8 cellular contexts compared by ENCODE assay signal in genomic region chr3:140941090-140941433, GRCh38. TPM values are rescaled to one million over a fixed set of nuclear protein-coding genes. Genes with fewer than 3 reads are reported as not detected.
DNase-seq lines count a peak whose midpoint lies in the region; ATAC-seq and TF ChIP-seq lines count a peak whose summit lies in the region.

No MANE protein-coding gene starts in this region.

- H3K4me1 ChIP-seq in heart right ventricle (peaks cover 5 to 39% (median 28%) of the 10 kb centered on the region in 9 donors), mammary epithelial cell (ENCODE audit: insufficient read depth, low read length) (peaks cover 6% of the 10 kb centered on the region), mononuclear cell (ENCODE audit: insufficient read depth, low read length) (peaks cover 18% of the 10 kb centered on the region), vagina (peaks cover 33% of the 10 kb centered on the region)

- 45 to 52% methylated on average over 5 of the region's 5 CpGs for WGBS in heart right ventricle, 2 donors
- WGBS in mammary epithelial cell (ENCODE audit: low coverage, missing lambda C conversion rate): 40% methylated on average over 5 of the region's 5 CpGs

- peak overlapping the region; percentile 88 for H2AFZ ChIP-seq in mammary epithelial cell (ENCODE audit: low read depth, low read length)

- CTCF ChIA-PET in mammary epithelial cell (lab: Charles Lee; ENCODE audit: low non-redundant PET): no interaction called here

- intact Hi-C loops in heart right ventricle (cut with DNase I): no loop called here
- intact Hi-C loops in Right ventricle myocardium inferior (cut with DNase I): no loop called here
- intact Hi-C loops in mammary epithelial cell (cut with micrococcal nuclease): loop anchor here (2.0 kb wide), 1 partner anchor 16 kb away; no protein-coding TSS in a partner anchor
- intact Hi-C loops in vagina (cut with DNase I): no loop called here

- H3K9me3 ChIP-seq in heart right ventricle (peaks cover 0 to 9% (median 0%) of the 10 kb centered on the region in 11 donors), mammary epithelial cell (replicated peaks; ENCODE audit: insufficient read depth, low read length) (no peaks in the 10 kb centered on the region), mononuclear cell (ENCODE audit: low read depth, low read length) (no peaks in the 10 kb centered on the region), vagina (no peaks in the 10 kb centered on the region)

- dilution Hi-C loops in mammary epithelial cell (cut with HindIII; ENCODE audit: low sequenced_read_pairs): no loop called here

- in situ Hi-C loops in mammary epithelial cell (cut with MboI; ENCODE audit: low sequenced_read_pairs in 2 of 2): no loop called here

- no peak for DNase-seq in heart right ventricle
- no peak for DNase-seq in Right ventricle myocardium inferior (ENCODE audit: missing footprints)
- no peak for DNase-seq in mammary epithelial cell
- no peak for DNase-seq in vagina (ENCODE audit: extremely low spot score in 2 of 2)
- DNase-seq in cortex of kidney (lab: John Stamatoyannopoulos, UW): no peak
- no peak for DNase-seq in HuH-7 (ENCODE audit: low spot score)
- DNase-seq in germinal center (ENCODE audit: low spot score): no peak

- no peak for TF ChIP-seq CTCF in heart right ventricle (IDR thresholded peaks at IDR 0.05)
- no peak for TF ChIP-seq CTCF in mammary epithelial cell (conservative IDR thresholded peaks at IDR 0.05 in 1 of 2, IDR thresholded peaks at IDR 0.05 in 1 of 2; ENCODE audit: extremely low read depth in 1 of 2, insufficient read depth in 1 of 2, low read depth in 1 of 2, low read length in 2 of 2)
- TF ChIP-seq CTCF in vagina (IDR thresholded peaks at IDR 0.05): no peak

- BruUV-seq in mammary epithelial cell (replicated peaks; lab: Mats Ljungman, UMichigan): no TSS peak

- H3K4me3 ChIP-seq in heart right ventricle (peak overlapping the region; percentile 73 to 96 (median 88)), mammary epithelial cell (replicated peaks in 1 of 3; ENCODE audit: insufficient read depth in 1 of 3, low read depth in 2 of 3, low read length in 3 of 3) (peak overlapping the region; percentile 65 to 93 (median 69)), mononuclear cell (ENCODE audit: low read length) (peak overlapping the region; percentile 75), vagina (peak overlapping the region; percentile 73 to 91)

- H3K27ac ChIP-seq in heart right ventricle (peak overlapping the region; percentile 92 to 99 (median 97)), mammary epithelial cell (ENCODE audit: insufficient read depth, low read depth, low read length) (peak overlapping the region; percentile 52), vagina (peak overlapping the region; percentile 97)

- peaks cover 44% of the 10 kb centered on the region for H3K79me2 ChIP-seq in mammary epithelial cell (ENCODE audit: insufficient read depth, low read length)

- no peak for ATAC-seq in heart right ventricle
- ATAC-seq in Right ventricle myocardium inferior: no peak

- TF ChIP-seq POLR2A in vagina (IDR thresholded peaks at IDR 0.05): no peak

- H3K27me3 ChIP-seq in heart right ventricle (no peaks in the 10 kb centered on the region), mammary epithelial cell (ENCODE audit: insufficient read depth, low read length) (no peaks in the 10 kb centered on the region), mononuclear cell (ENCODE audit: insufficient read depth, low read length) (no peaks in the 10 kb centered on the region), vagina (no peaks in the 10 kb centered on the region)

- H3K9ac ChIP-seq in mammary epithelial cell (ENCODE audit: insufficient read depth, low read length): peak overlapping the region; percentile 47

- H4K20me1 ChIP-seq in mammary epithelial cell (ENCODE audit: insufficient read depth, low read length): no peaks in the 10 kb centered on the region

- no peaks in the 10 kb centered on the region for H3K36me3 ChIP-seq in heart right ventricle
- no peaks in the 10 kb centered on the region for H3K36me3 ChIP-seq in mammary epithelial cell (ENCODE audit: insufficient read depth, low read length)
- no peaks in the 10 kb centered on the region for H3K36me3 ChIP-seq in vagina

- peak overlapping the region; percentile 72 for H3K4me2 ChIP-seq in mammary epithelial cell (ENCODE audit: insufficient read depth, low read depth, low read length)

RNA-seq across cellular contexts. Expression of gene SLC25A36, which starts 0.6 kb away (rescaled TPM):
- total RNA-seq in heart right ventricle: 10 to 100 TPM; 42.0 to 94.2 (median 59.2) TPM
- polyA plus RNA-seq in heart right ventricle: 10 to 100 TPM; 20.4 to 99.1 TPM
- 77.3 TPM for total RNA-seq in Right ventricle myocardium inferior
- total RNA-seq in mammary epithelial cell: 10 to 100 TPM; 59.9 to 89.0 TPM
- polyA plus RNA-seq in mammary epithelial cell: 31.6 TPM
- 74.3 TPM for polyA minus RNA-seq in mammary epithelial cell
- total RNA-seq in mononuclear cell: 227 TPM
- 56.0 TPM for total RNA-seq in vagina
